In the genomic region with DNA sequence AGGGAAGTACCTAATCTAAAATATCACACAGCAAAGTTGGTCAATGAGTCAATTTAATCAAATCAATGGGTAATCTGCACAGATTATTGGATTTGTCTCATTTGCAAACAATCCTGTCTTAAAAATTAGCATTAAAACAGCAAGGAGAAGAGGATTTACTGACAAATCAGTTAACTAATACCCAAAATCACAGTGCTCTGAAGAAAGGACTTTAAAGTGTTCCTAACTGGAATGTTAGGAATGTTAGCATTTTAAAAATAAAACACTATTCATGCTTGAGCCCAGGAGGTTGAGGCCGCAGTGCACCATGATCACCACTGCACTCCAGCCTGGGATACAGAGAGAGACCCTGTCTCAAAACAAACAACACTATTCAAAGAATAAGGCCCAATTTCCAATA, we compare ENCODE assay signal across 29 cellular contexts.
DNase-seq lines count a peak whose midpoint lies in the region; ATAC-seq and TF ChIP-seq lines count a peak whose summit lies in the region.
"Had no signal": no experiment of that assay in that cellular context is flagged by ENCODE, and none has a peak within 500 bp of the region (broad histone marks: within the 10 kb centered on the region; RNA-seq: fewer than 3 reads in every experiment).

No MANE protein-coding gene starts in this region.

- no peak overlapping the region for H3K23ac ChIP-seq in mesendoderm (ENCODE audit: low read length)

- no peak overlapping the region for H3K56ac ChIP-seq in mesendoderm (ENCODE audit: low read length)

- no peaks in the 10 kb centered on the region for H3F3A ChIP-seq in SK-N-SH (replicated peaks; ENCODE audit: insufficient read depth)

- H3K4me1 ChIP-seq in SK-N-SH (ENCODE audit: control insufficient read depth in 1 of 2, insufficient read depth in 2 of 2, low read depth in 1 of 2, low read length in 1 of 2), result peaks cover 4 to 23% of the 10 kb centered on the region in 2 experiments; a peak in 3 of 4 replicates
- H3K4me1 ChIP-seq in mesendoderm (ENCODE audit: control insufficient read depth, low read depth, low read length), result peaks cover 14% of the 10 kb centered on the region

- H3K27me3 ChIP-seq in SK-N-SH (ENCODE audit: insufficient read depth) (no peaks in the 10 kb centered on the region), mesendoderm (ENCODE audit: insufficient read depth, low read length, poor library complexity) (no peaks in the 10 kb centered on the region)
- H3K27me3 ChIP-seq: hepatocyte had no signal

- H3K9ac ChIP-seq in SK-N-SH, result no peak overlapping the region
- no peak overlapping the region for H3K9ac ChIP-seq in mesendoderm (ENCODE audit: low read length)

- no peak overlapping the region for H3K18ac ChIP-seq in mesendoderm (ENCODE audit: low read length)

- H3K27ac ChIP-seq in SK-N-SH (ENCODE audit: low read depth in 2 of 2, low read length in 1 of 2), result no peak overlapping the region
- H3K27ac ChIP-seq in mesendoderm (ENCODE audit: low read depth, low read length), result no peak overlapping the region
- H3K27ac ChIP-seq: 22Rv1, hepatocyte, left ventricle myocardium inferior, SK-N-MC had no signal

- TF ChIP-seq CTCF in SK-N-SH (IDR thresholded peaks at IDR 0.05), result no peak; the same call in 1 of the 2 replicates

- H3K4me1 Mint-ChIP-seq in activated T-cell treated with anti-CD3 and anti-CD28 coated beads, Interleukin-2, amount 50 U/mL, for 4 hours (ENCODE audit: low read depth), result peaks cover 19% of the 10 kb centered on the region

- H3K4me3 ChIP-seq in SK-N-SH (ENCODE audit: low read depth in 2 of 2, low read length in 1 of 2) (no peak overlapping the region), mesendoderm (ENCODE audit: low read length) (no peak overlapping the region)
- H3K4me3 ChIP-seq: hepatocyte, left ventricle myocardium inferior, SK-N-MC had no signal

- ATAC-seq in SK-N-SH treated with all-trans-retinoic acid at 6 μM for 48 hours (peak; percentile 53; the same call in 1 of the 3 replicates), GM21367 (IDR thresholded peaks at IDR 0.05; ENCODE audit: unreplicated experiment) (no peak)
- ATAC-seq in activated T-cell treated with anti-CD3 and anti-CD28 coated beads, Interleukin-2, amount 50 U/mL, for 4 hours, result no peak
- ATAC-seq: activated CD8-positive, alpha-beta T cell treated with anti-CD3 and anti-CD28 coated beads for 36 hours; CD8-positive, alpha-beta T cell; naive thymus-derived CD8-positive, alpha-beta T cell; T-helper 17 cell had no signal

- peaks cover 10% of the 10 kb centered on the region for H3K36me3 Mint-ChIP-seq in activated T-cell treated with anti-CD3 and anti-CD28 coated beads, Interleukin-2, amount 50 U/mL, for 4 hours (ENCODE audit: insufficient read depth)
- H3K36me3 Mint-ChIP-seq: CD8-positive, alpha-beta T cell; immature natural killer cell had no signal

- no peak overlapping the region for H3K4ac ChIP-seq in mesendoderm (ENCODE audit: low read depth, low read length)

- CTCF ChIA-PET in SK-N-SH (lab: Yijun Ruan, JAX), result no interaction called here

- H3K27me3 Mint-ChIP-seq in activated T-cell treated with anti-CD3 and anti-CD28 coated beads, Interleukin-2, amount 50 U/mL, for 4 hours (ENCODE audit: low read depth), result no peaks in the 10 kb centered on the region
- H3K27me3 Mint-ChIP-seq: activated CD8-positive, alpha-beta T cell treated with anti-CD3 and anti-CD28 coated beads for 36 hours; activated naive CD8-positive, alpha-beta T cell treated with anti-CD3 and anti-CD28 coated beads for 36 hours; naive thymus-derived CD8-positive, alpha-beta T cell; T-helper 17 cell had no signal

- peaks cover 4% of the 10 kb centered on the region for H3K79me1 ChIP-seq in mesendoderm (ENCODE audit: low read length)

- no peak overlapping the region for H2BK120ac ChIP-seq in mesendoderm (ENCODE audit: low read depth, low read length)

- POLR2A ChIA-PET in SK-N-SH (lab: Yijun Ruan, JAX), result no interaction called here

- H2BK15ac ChIP-seq in mesendoderm (replicated peaks; ENCODE audit: low read depth), result no peak overlapping the region

- H3K4me2 ChIP-seq in SK-N-SH (no peak overlapping the region), mesendoderm (ENCODE audit: low read length) (no peak overlapping the region)
- H3K4me2 ChIP-seq: hepatocyte had no signal

- DNase-seq in SK-N-SH (no peak), astrocyte of the hippocampus (ENCODE audit: low read depth, low spot score) (peak; percentile 48), mesendoderm (peak; percentile 55), RKO (ENCODE audit: low spot score) (no peak), NCI-H345 treated with DMSO at 0.1 percent for 48 hours (lab: John Stamatoyannopoulos, UW; ENCODE audit: unreplicated experiment) (no peak)
- no peak for DNase-seq in activated T-cell treated with anti-CD3 and anti-CD28 coated beads, Interleukin-2, amount 50 U/mL, for 4 hours
- DNase-seq: activated CD4-positive, alpha-beta T cell treated with anti-CD3 and anti-CD28 coated beads for 1 hour; activated CD8-positive, alpha-beta T cell treated with anti-CD3 and anti-CD28 coated beads for 36 hours; activated effector memory CD4-positive, alpha-beta T cell treated with anti-CD3 and anti-CD28 coated beads, Interleukin-2, amount 50 U/mL, for 16 hours; activated naive CD8-positive, alpha-beta T cell treated with anti-CD3 and anti-CD28 coated beads for 36 hours; aorta; caudate nucleus; CD8-positive, alpha-beta T cell; dermis blood vessel endothelial cell; DMS153; HCEC 1CT; immature natural killer cell; left ventricle myocardium inferior; naive thymus-derived CD8-positive, alpha-beta T cell; NCI-H1417 treated with DMSO at 0.1 percent for 48 hours; NCI-H2081; NCI-H226; substantia nigra; T-helper 17 cell had no signal

- H4K8ac ChIP-seq in mesendoderm (ENCODE audit: low read depth, low read length), result no peak overlapping the region

- peaks cover 3 to 5% of the 10 kb centered on the region in 2 experiments for H3K36me3 ChIP-seq in SK-N-SH (replicated peaks in 1 of 2; ENCODE audit: control insufficient read depth in 1 of 2, insufficient read depth in 2 of 2, low read length in 1 of 2)
- no peaks in the 10 kb centered on the region for H3K36me3 ChIP-seq in mesendoderm (ENCODE audit: control insufficient read depth, insufficient read depth, low read length)
- H3K36me3 ChIP-seq: left ventricle myocardium inferior had no signal

- H4K5ac ChIP-seq in mesendoderm (ENCODE audit: low read length), result no peak overlapping the region

- H3K79me2 ChIP-seq in SK-N-SH (ENCODE audit: insufficient read depth) (peaks cover 75% of the 10 kb centered on the region), mesendoderm (ENCODE audit: control insufficient read depth, insufficient read depth, low read length) (peaks cover 6% of the 10 kb centered on the region)

- H3K9me2 ChIP-seq in SK-N-SH, result no peaks in the 10 kb centered on the region

- no peak for TF ChIP-seq RAD21 in SK-N-SH (IDR thresholded peaks at IDR 0.05; ENCODE audit: low read length)

- TF ChIP-seq EP300 in SK-N-SH (IDR thresholded peaks at IDR 0.05; ENCODE audit: borderline replicate concordance in 1 of 2, low read depth in 1 of 2, low read length in 1 of 2), result no peak

- H3K9me3 Mint-ChIP-seq in activated T-cell treated with anti-CD3 and anti-CD28 coated beads, Interleukin-2, amount 50 U/mL, for 4 hours, result no peaks in the 10 kb centered on the region
- H3K9me3 Mint-ChIP-seq: activated CD8-positive, alpha-beta T cell treated with anti-CD3 and anti-CD28 coated beads for 36 hours; activated naive CD8-positive, alpha-beta T cell treated with anti-CD3 and anti-CD28 coated beads for 36 hours; CD8-positive, alpha-beta T cell; immature natural killer cell had no signal

- 89% methylated on average over 1 of the region's 1 CpG for WGBS in SK-N-SH (ENCODE audit: low lambda C conversion rate)
- no CpG with 5 or more reads among the region's 1 CpG for WGBS in mesendoderm (ENCODE audit: extremely low coverage, insufficient coverage, low lambda C conversion rate)

- H2AFZ ChIP-seq in SK-N-SH (ENCODE audit: low read depth), result no peak overlapping the region
- H2AFZ ChIP-seq: hepatocyte had no signal

- peaks cover 15% of the 10 kb centered on the region; the same call in 1 of the 2 replicates for H4K20me1 ChIP-seq in SK-N-SH (ENCODE audit: insufficient read depth)

- no peak overlapping the region for H2BK5ac ChIP-seq in mesendoderm (ENCODE audit: low read length)

- H2AK5ac ChIP-seq in mesendoderm (ENCODE audit: low read length), result no peak overlapping the region

- H3K9me3 ChIP-seq in SK-N-SH, result no peaks in the 10 kb centered on the region
- H3K9me3 ChIP-seq: left ventricle myocardium inferior had no signal

- H3K4me3 Mint-ChIP-seq in activated T-cell treated with anti-CD3 and anti-CD28 coated beads, Interleukin-2, amount 50 U/mL, for 4 hours, result no peak overlapping the region
- H3K4me3 Mint-ChIP-seq: activated CD8-positive, alpha-beta T cell treated with anti-CD3 and anti-CD28 coated beads for 36 hours; activated naive CD8-positive, alpha-beta T cell treated with anti-CD3 and anti-CD28 coated beads for 36 hours; CD8-positive, alpha-beta T cell; immature natural killer cell; naive thymus-derived CD8-positive, alpha-beta T cell; T-helper 17 cell had no signal

TF ChIP-seq in SK-N-SH treated with all-trans-retinoic acid at 6 μM for 48 hours, 23 proteins besides CTCF, POLR2A, EP300 and RAD21 (continues in another document):
- TF ChIP-seq, protein P1, sequence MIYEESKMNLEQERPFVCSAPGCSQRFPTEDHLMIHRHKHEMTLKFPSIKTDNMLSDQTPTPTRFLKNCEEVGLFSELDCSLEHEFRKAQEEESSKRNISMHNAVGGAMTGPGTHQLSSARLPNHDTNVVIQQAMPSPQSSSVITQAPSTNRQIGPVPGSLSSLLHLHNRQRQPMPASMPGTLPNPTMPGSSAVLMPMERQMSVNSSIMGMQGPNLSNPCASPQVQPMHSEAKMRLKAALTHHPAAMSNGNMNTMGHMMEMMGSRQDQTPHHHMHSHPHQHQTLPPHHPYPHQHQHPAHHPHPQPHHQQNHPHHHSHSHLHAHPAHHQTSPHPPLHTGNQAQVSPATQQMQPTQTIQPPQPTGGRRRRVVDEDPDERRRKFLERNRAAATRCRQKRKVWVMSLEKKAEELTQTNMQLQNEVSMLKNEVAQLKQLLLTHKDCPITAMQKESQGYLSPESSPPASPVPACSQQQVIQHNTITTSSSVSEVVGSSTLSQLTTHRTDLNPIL (CRISPR knock-in tag; IDR thresholded peaks at IDR 0.05; ENCODE audit: low read depth), result no peak
- no peak for TF ChIP-seq ZFP30 (CRISPR knock-in tag; IDR thresholded peaks at IDR 0.05)

TF ChIP-seq in SK-N-SH, 30 proteins besides CTCF, POLR2A, EP300 and RAD21 (continues in another document):
- TF ChIP-seq, protein P2, sequence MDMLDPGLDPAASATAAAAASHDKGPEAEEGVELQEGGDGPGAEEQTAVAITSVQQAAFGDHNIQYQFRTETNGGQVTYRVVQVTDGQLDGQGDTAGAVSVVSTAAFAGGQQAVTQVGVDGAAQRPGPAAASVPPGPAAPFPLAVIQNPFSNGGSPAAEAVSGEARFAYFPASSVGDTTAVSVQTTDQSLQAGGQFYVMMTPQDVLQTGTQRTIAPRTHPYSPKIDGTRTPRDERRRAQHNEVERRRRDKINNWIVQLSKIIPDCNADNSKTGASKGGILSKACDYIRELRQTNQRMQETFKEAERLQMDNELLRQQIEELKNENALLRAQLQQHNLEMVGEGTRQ (IDR thresholded peaks at IDR 0.05; ENCODE audit: borderline replicate concordance, low read depth, low read length), result no peak
- TF ChIP-seq GABPA (IDR thresholded peaks at IDR 0.05; ENCODE audit: low read depth) (no peak), NRF1 (IDR thresholded peaks at IDR 0.05; ENCODE audit: low read depth, low read length) (no peak), TEAD4 (IDR thresholded peaks at IDR 0.05; ENCODE audit: borderline replicate concordance, insufficient read depth) (no peak)

Comparison
In these comparisons a context has a peak if more than half of its experiments do, and no peak if none do; other contexts are left out.
1. DNase-seq: peak in astrocyte of the hippocampus (single experiment) and mesendoderm (single experiment); none in SK-N-SH (single experiment), activated T-cell treated with anti-CD3 and anti-CD28 coated beads, Interleukin-2, amount 50 U/mL, for 4 hours (single experiment), RKO (single experiment) and NCI-H345 treated with DMSO at 0.1 percent for 48 hours (single experiment).